Comparison of ENCODE assay signal across 2 cellular contexts in genomic region chr7:98797150-98797549, GRCh38.
TF ChIP-seq lines count a peak whose summit lies in the region.

No MANE protein-coding gene starts in this region.

TF ChIP-seq in HCT116, 20 proteins besides CTCF, POLR2A, EP300 and RAD21 (continued from another document):
- no peak for TF ChIP-seq REST (IDR thresholded peaks at IDR 0.05; ENCODE audit: low read depth)
- no peak for TF ChIP-seq ATF3 (IDR thresholded peaks at IDR 0.05)
- TF ChIP-seq ZBTB33 (IDR thresholded peaks at IDR 0.05; ENCODE audit: extremely low read depth, insufficient replicate concordance, low read length): no peak
- TF ChIP-seq YY1 (IDR thresholded peaks at IDR 0.05; ENCODE audit: extremely low read depth, insufficient replicate concordance, low read depth, low read length): no peak
- no peak for TF ChIP-seq SP1 (IDR thresholded peaks at IDR 0.05; ENCODE audit: low read depth)
- no peak for TF ChIP-seq SIN3A (IDR thresholded peaks at IDR 0.05; ENCODE audit: low read depth)

TF ChIP-seq in GM12878, 131 proteins besides CTCF, POLR2A, EP300 and RAD21 (continued from another document):
- TF ChIP-seq TCF12 (IDR thresholded peaks at IDR 0.05; ENCODE audit: low read depth, low read length) (no peak), BRCA1 (IDR thresholded peaks at IDR 0.05; ENCODE audit: low read depth, low read length) (no peak), ETV6 (conservative IDR thresholded peaks at IDR 0.05 in 1 of 2, IDR thresholded peaks at IDR 0.05 in 1 of 2; ENCODE audit: borderline replicate concordance in 1 of 2, low read depth in 1 of 2) (no peak), KAT2A (conservative IDR thresholded peaks at IDR 0.05; ENCODE audit: control insufficient read depth, low read depth, low read length) (no peak), CEBPZ (IDR thresholded peaks at IDR 0.05; ENCODE audit: low read depth, low read length) (no peak), MYC (IDR thresholded peaks at IDR 0.05; ENCODE audit: insufficient read depth, insufficient read length, insufficient replicate concordance, low read length, severe bottlenecking) (no peak), SIN3A (IDR thresholded peaks at IDR 0.05; ENCODE audit: low read depth, low read length) (no peak), IRF4 (IDR thresholded peaks at IDR 0.05; ENCODE audit: low read depth, low read length) (no peak)
